ENCODE assay signal across 9 cellular contexts in the genomic region with DNA sequence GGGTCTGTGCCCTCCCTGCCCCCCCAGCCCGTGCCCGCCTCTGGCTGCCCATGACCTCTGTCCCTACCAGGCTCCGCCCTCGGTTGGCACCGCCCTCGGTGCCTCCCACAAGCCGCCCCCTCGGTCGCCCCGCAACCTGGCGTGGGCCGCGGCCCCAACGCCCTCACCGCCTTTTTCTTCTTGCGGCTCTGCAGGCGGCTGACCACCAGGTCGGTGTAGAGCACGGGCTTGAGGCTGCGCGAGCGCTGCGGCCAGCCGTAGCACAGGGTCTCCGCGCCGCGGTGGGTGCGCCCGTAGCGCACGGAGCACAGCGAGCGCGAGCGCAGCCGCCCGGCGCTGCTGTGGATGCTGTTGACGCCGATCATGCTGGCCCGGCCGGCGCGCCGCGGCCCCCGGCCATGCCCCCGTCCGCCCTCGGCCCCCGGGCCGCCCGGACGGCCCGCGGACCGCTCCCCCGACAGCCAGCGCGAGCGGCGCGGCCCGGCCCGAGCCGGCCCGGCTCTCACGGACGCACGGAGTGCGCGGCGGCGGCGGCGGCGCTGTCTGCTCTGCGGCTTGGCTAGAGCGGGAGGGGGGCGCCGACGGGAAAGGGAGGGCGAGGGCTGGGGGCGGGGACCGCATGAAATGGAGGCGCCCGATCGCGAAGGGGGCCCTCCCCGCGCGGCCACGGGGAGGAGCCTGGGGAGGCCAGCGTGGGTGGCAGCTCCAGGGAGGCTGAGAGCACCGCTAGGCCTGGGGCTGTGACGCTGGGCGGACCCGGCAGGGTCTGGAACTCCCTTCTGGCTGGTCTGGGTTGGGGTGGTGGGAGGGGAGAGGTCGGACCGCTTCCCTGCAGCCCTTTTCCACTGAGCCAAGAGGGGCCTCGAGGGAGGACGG. TPM values are rescaled to one million over a fixed set of nuclear protein-coding genes. Genes with fewer than 3 reads are reported as not detected.
DNase-seq lines count a peak whose midpoint lies in the region; ATAC-seq, FAIRE-seq and TF ChIP-seq lines count a peak whose summit lies in the region.
"Had no signal": no experiment of that assay in that cellular context is flagged by ENCODE, and none has a peak within 500 bp of the region (broad histone marks: within the 10 kb centered on the region; RNA-seq: fewer than 3 reads in every experiment).

No MANE protein-coding gene starts in this region.

- peaks cover 3% of the 10 kb centered on the region for H3K4me1 ChIP-seq in astrocyte (ENCODE audit: insufficient read depth, low read length)

- H3K27me3 Mint-ChIP-seq in T-helper 1 cell treated with Interleukin-12 subunit alpha and Interleukin-12 subunit beta and Interleukin-4 antibody, amounts not matched to agents 30 μg/mL and 1 μg/mL, for 36 hours (ENCODE audit: low read depth) = peaks cover 23% of the 10 kb centered on the region
- H3K27me3 Mint-ChIP-seq in astrocyte (ENCODE audit: low read depth, unreplicated experiment) = peaks cover 26% of the 10 kb centered on the region

- H2AFZ ChIP-seq in astrocyte (ENCODE audit: low read depth, low read length) = peak overlapping the region; percentile 80

- H3K9ac ChIP-seq in astrocyte (ENCODE audit: low read length) = no peak overlapping the region

- peaks cover 14% of the 10 kb centered on the region for H4K20me1 ChIP-seq in astrocyte (ENCODE audit: insufficient read depth, low read length)

- no peaks in the 10 kb centered on the region for H3K36me3 ChIP-seq in astrocyte (ENCODE audit: insufficient read depth, low read length)

- peaks cover 20% of the 10 kb centered on the region for H3K27me3 ChIP-seq in astrocyte (ENCODE audit: insufficient read depth, low read length)

- no peaks in the 10 kb centered on the region for H3K9me3 Mint-ChIP-seq in T-helper 1 cell treated with Interleukin-12 subunit alpha and Interleukin-12 subunit beta and Interleukin-4 antibody, amounts not matched to agents 30 μg/mL and 1 μg/mL, for 36 hours
- no peaks in the 10 kb centered on the region for H3K9me3 Mint-ChIP-seq in astrocyte (ENCODE audit: unreplicated experiment)

- H3K4me1 Mint-ChIP-seq in T-helper 1 cell treated with Interleukin-12 subunit alpha and Interleukin-12 subunit beta and Interleukin-4 antibody, amounts not matched to agents 30 μg/mL and 1 μg/mL, for 36 hours (ENCODE audit: low read depth) = peaks cover 34% of the 10 kb centered on the region
- peaks cover 10% of the 10 kb centered on the region for H3K4me1 Mint-ChIP-seq in astrocyte (ENCODE audit: low read depth, unreplicated experiment)

- no peak overlapping the region for H3K27ac ChIP-seq in astrocyte (ENCODE audit: low read depth, low read length)

- peak overlapping the region; percentile 70 for H3K4me3 Mint-ChIP-seq in T-helper 1 cell treated with Interleukin-12 subunit alpha and Interleukin-12 subunit beta and Interleukin-4 antibody, amounts not matched to agents 30 μg/mL and 1 μg/mL, for 36 hours
- peak overlapping the region; percentile 76 for H3K4me3 Mint-ChIP-seq in astrocyte (ENCODE audit: unreplicated experiment)

- TF ChIP-seq CTCF in GM12875 (IDR thresholded peaks at IDR 0.05; ENCODE audit: borderline replicate concordance, insufficient read depth, low read depth, low read length) (no peak), astrocyte (IDR thresholded peaks at IDR 0.05; ENCODE audit: insufficient read depth, low read depth, low read length) (no peak)

- H3K4me3 ChIP-seq in GM12875 (ENCODE audit: low read depth, low read length) = peak overlapping the region; percentile 19
- H3K4me3 ChIP-seq in astrocyte (ENCODE audit: insufficient read depth, low read depth, low read length) = peak overlapping the region; percentile 49

- no peaks in the 10 kb centered on the region for H3K79me2 ChIP-seq in astrocyte (ENCODE audit: insufficient read depth, low read length)

- no peak for FAIRE-seq in astrocyte (lab: Jason Lieb, UNC)

- H3K27ac Mint-ChIP-seq in T-helper 1 cell treated with Interleukin-12 subunit alpha and Interleukin-12 subunit beta and Interleukin-4 antibody, amounts not matched to agents 30 μg/mL and 1 μg/mL, for 36 hours = no peak overlapping the region
- peak overlapping the region; percentile 60 for H3K27ac Mint-ChIP-seq in astrocyte (ENCODE audit: unreplicated experiment)

- DNase-seq in astrocyte (ENCODE audit: low read depth) (no peak), iPS-NIHi11 (ENCODE audit: low spot score) (peak; percentile 70), NCI-H2029 (lab: John Stamatoyannopoulos, UW) (no peak)
- peak; percentile 55 to 79 for DNase-seq in stimulated activated CD4-positive, alpha-beta T cell treated with anti-CD3 and anti-CD28 coated beads, Interleukin-15, amount 100 ng/mL, for 1 hour (ENCODE audit: low read depth in 1 of 2, low spot score in 1 of 2)

- no peaks in the 10 kb centered on the region for H3K9me3 ChIP-seq in astrocyte (ENCODE audit: insufficient read depth, low read depth, low read length)

- H3K36me3 Mint-ChIP-seq in T-helper 1 cell treated with Interleukin-12 subunit alpha and Interleukin-12 subunit beta and Interleukin-4 antibody, amounts not matched to agents 30 μg/mL and 1 μg/mL, for 36 hours (ENCODE audit: low read depth) = peaks cover 2% of the 10 kb centered on the region
- H3K36me3 Mint-ChIP-seq in astrocyte (ENCODE audit: low read depth, unreplicated experiment) = peaks cover 2% of the 10 kb centered on the region

- H3K4me2 ChIP-seq in astrocyte (ENCODE audit: low read length) = peak overlapping the region; percentile 87

- ATAC-seq in HG02642 (IDR thresholded peaks at IDR 0.05; ENCODE audit: poor library complexity, unreplicated experiment) (no peak), HG02798 (IDR thresholded peaks at IDR 0.05; ENCODE audit: poor library complexity, unreplicated experiment) (no peak)

RNA-seq across cellular contexts. Expression of gene PSD, which starts 9.6 kb away (rescaled TPM):
- total RNA-seq in astrocyte = 8.8 and 11.7 TPM in 2 replicates
- total RNA-seq: HT1080 had no signal

RNA-seq across cellular contexts. Expression of gene FBXL15, which starts 11.7 kb away (rescaled TPM):
- 8.6 and 11.0 TPM in 2 replicates for total RNA-seq in astrocyte

RNA-seq across cellular contexts. Expression of gene NFKB2, which starts 13.5 kb away (rescaled TPM):
- total RNA-seq in astrocyte = 35.7 and 39.9 TPM in 2 replicates

RNA-seq across cellular contexts. Expression of gene CUEDC2, which starts 23.4 kb away (rescaled TPM):
- 46.9 and 49.1 TPM in 2 replicates for total RNA-seq in astrocyte

RNA-seq across cellular contexts. Expression of gene C10orf95, which starts 42.4 kb away (rescaled TPM):
- 0.19 and 0.20 TPM in 2 replicates for total RNA-seq in astrocyte

Comparison
In these comparisons a context has a peak if more than half of its experiments do, and no peak if none do; other contexts are left out.
1. DNase-seq: peak in iPS-NIHi11 (single experiment) and stimulated activated CD4-positive, alpha-beta T cell treated with anti-CD3 and anti-CD28 coated beads, Interleukin-15, amount 100 ng/mL, for 1 hour (2 of 2); none in astrocyte (single experiment) and NCI-H2029 (single experiment).